1 cellular context compared by ENCODE assay signal in the genomic region with DNA sequence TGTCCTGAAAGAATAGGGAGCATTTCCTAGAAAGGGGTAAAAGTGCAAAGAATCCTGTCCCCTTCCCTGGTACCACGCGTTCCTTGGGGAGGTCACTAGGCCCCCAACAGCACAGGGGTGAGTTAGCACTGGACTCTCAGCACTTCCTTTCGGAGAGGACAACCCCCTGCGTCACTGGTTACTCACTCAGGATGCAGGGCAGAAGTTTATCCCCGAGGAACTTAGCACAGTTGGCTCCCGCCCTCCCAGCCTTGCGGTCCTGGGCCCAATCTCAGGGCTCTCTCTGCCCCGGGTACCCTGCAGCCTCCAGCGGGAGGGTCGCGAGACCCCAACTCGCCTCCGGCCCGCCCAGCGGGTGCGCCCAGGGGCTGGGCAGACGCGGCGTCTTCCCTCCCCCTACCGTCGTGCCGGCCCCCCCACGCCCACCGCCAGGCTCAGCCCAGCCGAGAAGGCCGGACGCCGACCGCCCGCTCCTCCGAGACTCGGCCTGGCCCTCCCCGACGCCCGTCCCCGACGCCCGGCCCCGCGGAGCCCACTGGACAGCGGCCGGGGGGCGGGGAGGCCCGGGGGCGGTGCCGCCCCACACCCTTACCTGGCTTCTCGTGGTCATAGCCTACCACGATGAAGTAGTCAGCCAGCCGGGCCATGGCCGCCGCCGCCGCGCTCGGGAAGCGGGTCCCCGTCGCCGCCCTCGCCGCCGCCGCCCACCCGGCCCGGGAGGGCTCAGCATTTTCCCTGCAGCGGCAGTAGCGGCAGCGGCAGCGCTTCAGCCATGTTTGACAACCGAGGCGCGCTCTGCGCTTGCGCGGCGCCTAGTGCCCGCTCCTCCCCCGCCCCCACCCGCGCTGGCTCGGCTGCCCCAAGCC.
TF ChIP-seq lines count a peak whose summit lies in the region.

A gene (minus strand): TSS at position 797 of the 866 bp plus-strand sequence. CDS start 150 bp downstream, at position 647.

TF ChIP-seq in K562, 482 proteins besides CTCF, POLR2A, EP300 and RAD21 (continued from another document and continues in another):
- TF ChIP-seq ZNF561 (CRISPR knock-in tag; conservative IDR thresholded peaks at IDR 0.05) (no peak), ELF1 (tag; IDR thresholded peaks at IDR 0.05) (no peak), BDP1 (IDR thresholded peaks at IDR 0.05; ENCODE audit: insufficient read depth, insufficient read length) (no peak), FOXJ3 (CRISPR knock-in tag; IDR thresholded peaks at IDR 0.05) (no peak), KLF16 (IDR thresholded peaks at IDR 0.05) (no peak), MYC (IDR thresholded peaks at IDR 0.05; ENCODE audit: low read depth, low read length) (no peak), MYC (CRISPR knock-in tag; IDR thresholded peaks at IDR 0.05; ENCODE audit: borderline replicate concordance, low read depth) (no peak), IRF2 (CRISPR knock-in tag; IDR thresholded peaks at IDR 0.05) (no peak), ZNF695 (CRISPR knock-in tag; IDR thresholded peaks at IDR 0.05) (no peak), ADNP (tag; IDR thresholded peaks at IDR 0.05) (no peak), JUNB (CRISPR knock-in tag; conservative IDR thresholded peaks at IDR 0.05) (no peak), KDM5B (IDR thresholded peaks at IDR 0.05; ENCODE audit: insufficient replicate concordance, low read depth, low read length) (peak; percentile 38), MTF1 (CRISPR knock-in tag; IDR thresholded peaks at IDR 0.05; ENCODE audit: borderline replicate concordance) (no peak), MTA2 (IDR thresholded peaks at IDR 0.05; ENCODE audit: low read depth) (no peak), MXI1 (IDR thresholded peaks at IDR 0.05; ENCODE audit: low read depth, low read length) (no peak), ILK (tag; IDR thresholded peaks at IDR 0.05; ENCODE audit: borderline replicate concordance, low read depth) (no peak), ZNF668 (CRISPR knock-in tag; IDR thresholded peaks at IDR 0.05) (no peak), GATAD2B (IDR thresholded peaks at IDR 0.05; ENCODE audit: borderline replicate concordance) (no peak; the same call in 1 of the 2 replicates), ZNF174 (CRISPR knock-in tag; IDR thresholded peaks at IDR 0.05) (no peak), BCOR (IDR thresholded peaks at IDR 0.05) (no peak), ZNF584 (CRISPR knock-in tag; IDR thresholded peaks at IDR 0.05; ENCODE audit: low read depth) (no peak), RFX1 (IDR thresholded peaks at IDR 0.05) (no peak), MEIS2 (IDR thresholded peaks at IDR 0.05; ENCODE audit: partially characterized antibody) (peak; percentile 70), FOSL1 (tag; conservative IDR thresholded peaks at IDR 0.05) (peak; percentile 50), POLR2B (IDR thresholded peaks at IDR 0.05; ENCODE audit: low read depth, partially characterized antibody) (no peak), NR1H2 (CRISPR knock-in tag; IDR thresholded peaks at IDR 0.05) (no peak), ZNF133 (CRISPR knock-in tag; IDR thresholded peaks at IDR 0.05) (no peak), ZNF212 (CRISPR knock-in tag; IDR thresholded peaks at IDR 0.05) (no peak), HDAC1 (IDR thresholded peaks at IDR 0.05) (no peak), NFE2 (IDR thresholded peaks at IDR 0.05; ENCODE audit: low read depth) (no peak), U2AF2 (optimal IDR thresholded peaks at IDR 0.05; ENCODE audit: low read depth, low read length) (no peak), FUS (optimal IDR thresholded peaks at IDR 0.05; ENCODE audit: low read depth, low read length) (no peak)
- TF ChIP-seq, protein P1, sequence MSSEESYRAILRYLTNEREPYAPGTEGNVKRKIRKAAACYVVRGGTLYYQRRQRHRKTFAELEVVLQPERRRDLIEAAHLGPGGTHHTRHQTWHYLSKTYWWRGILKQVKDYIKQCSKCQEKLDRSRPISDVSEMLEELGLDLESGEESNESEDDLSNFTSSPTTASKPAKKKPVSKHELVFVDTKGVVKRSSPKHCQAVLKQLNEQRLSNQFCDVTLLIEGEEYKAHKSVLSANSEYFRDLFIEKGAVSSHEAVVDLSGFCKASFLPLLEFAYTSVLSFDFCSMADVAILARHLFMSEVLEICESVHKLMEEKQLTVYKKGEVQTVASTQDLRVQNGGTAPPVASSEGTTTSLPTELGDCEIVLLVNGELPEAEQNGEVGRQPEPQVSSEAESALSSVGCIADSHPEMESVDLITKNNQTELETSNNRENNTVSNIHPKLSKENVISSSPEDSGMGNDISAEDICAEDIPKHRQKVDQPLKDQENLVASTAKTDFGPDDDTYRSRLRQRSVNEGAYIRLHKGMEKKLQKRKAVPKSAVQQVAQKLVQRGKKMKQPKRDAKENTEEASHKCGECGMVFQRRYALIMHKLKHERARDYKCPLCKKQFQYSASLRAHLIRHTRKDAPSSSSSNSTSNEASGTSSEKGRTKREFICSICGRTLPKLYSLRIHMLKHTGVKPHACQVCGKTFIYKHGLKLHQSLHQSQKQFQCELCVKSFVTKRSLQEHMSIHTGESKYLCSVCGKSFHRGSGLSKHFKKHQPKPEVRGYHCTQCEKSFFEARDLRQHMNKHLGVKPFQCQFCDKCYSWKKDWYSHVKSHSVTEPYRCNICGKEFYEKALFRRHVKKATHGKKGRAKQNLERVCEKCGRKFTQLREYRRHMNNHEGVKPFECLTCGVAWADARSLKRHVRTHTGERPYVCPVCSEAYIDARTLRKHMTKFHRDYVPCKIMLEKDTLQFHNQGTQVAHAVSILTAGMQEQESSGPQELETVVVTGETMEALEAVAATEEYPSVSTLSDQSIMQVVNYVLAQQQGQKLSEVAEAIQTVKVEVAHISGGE (CRISPR knock-in tag; IDR thresholded peaks at IDR 0.05): peak in 1 of 3 experiments; percentile 45; a peak in 2 of 6 replicates
- TF ChIP-seq, protein P2, sequence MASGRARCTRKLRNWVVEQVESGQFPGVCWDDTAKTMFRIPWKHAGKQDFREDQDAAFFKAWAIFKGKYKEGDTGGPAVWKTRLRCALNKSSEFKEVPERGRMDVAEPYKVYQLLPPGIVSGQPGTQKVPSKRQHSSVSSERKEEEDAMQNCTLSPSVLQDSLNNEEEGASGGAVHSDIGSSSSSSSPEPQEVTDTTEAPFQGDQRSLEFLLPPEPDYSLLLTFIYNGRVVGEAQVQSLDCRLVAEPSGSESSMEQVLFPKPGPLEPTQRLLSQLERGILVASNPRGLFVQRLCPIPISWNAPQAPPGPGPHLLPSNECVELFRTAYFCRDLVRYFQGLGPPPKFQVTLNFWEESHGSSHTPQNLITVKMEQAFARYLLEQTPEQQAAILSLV (tag; IDR thresholded peaks at IDR 0.05): no peak
- TF ChIP-seq, protein P3, sequence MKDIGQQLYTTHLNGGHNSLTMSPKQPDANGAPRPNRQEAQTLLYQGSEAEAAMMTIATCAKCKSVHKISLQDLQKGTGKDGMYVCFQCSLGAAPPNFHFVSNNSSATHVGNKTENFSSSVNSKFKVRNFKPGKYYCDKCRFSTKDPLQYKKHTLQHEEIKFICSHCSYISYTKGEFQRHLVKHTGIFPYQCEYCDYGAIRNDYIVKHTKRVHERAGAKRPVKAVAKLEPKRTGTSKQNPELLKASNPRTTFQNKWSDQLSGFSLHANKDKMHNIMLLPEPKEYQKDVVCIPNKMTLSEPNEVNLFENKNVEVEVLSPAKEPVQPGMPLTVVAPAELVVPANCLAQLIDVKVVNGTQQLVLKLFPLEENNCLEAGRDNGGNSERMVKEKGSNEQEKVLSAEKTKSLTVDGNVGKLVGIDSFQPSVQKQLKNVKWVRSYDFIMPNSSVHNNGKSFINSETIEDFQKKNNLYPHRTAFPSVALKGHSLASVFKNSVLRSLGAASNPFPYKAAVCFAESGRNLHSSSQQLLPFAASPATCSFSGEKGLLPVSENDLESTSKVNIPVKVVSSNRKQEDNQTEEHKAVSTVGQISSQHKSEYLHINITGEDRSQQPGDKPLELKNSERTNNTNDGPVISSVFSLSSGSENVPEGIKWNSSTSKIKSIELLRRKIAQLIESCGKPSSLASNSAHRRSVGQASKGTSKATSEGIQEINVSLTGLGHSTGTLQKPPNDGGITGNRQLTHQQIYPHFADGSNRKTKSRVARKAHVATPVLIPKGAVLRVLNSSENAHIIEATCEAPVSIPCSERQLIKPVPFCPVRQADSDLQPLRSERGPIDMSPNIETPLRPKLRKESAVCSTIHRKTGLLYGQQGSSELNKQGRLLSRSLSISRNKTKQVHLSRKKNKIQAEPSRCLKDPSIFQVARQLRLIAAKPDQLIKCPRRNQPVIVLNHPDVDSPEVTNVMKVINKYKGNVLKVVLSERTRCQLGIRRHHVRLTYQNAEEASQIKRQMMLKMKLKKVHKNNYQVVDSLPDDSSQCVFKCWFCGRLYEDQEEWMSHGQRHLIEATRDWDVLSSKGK (CRISPR knock-in tag; IDR thresholded peaks at IDR 0.05): no peak
- TF ChIP-seq, protein P4, sequence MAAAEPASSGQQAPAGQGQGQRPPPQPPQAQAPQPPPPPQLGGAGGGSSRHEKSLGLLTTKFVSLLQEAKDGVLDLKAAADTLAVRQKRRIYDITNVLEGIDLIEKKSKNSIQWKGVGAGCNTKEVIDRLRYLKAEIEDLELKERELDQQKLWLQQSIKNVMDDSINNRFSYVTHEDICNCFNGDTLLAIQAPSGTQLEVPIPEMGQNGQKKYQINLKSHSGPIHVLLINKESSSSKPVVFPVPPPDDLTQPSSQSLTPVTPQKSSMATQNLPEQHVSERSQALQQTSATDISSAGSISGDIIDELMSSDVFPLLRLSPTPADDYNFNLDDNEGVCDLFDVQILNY (CRISPR knock-in tag; IDR thresholded peaks at IDR 0.05): no peak
- TF ChIP-seq, protein P5, sequence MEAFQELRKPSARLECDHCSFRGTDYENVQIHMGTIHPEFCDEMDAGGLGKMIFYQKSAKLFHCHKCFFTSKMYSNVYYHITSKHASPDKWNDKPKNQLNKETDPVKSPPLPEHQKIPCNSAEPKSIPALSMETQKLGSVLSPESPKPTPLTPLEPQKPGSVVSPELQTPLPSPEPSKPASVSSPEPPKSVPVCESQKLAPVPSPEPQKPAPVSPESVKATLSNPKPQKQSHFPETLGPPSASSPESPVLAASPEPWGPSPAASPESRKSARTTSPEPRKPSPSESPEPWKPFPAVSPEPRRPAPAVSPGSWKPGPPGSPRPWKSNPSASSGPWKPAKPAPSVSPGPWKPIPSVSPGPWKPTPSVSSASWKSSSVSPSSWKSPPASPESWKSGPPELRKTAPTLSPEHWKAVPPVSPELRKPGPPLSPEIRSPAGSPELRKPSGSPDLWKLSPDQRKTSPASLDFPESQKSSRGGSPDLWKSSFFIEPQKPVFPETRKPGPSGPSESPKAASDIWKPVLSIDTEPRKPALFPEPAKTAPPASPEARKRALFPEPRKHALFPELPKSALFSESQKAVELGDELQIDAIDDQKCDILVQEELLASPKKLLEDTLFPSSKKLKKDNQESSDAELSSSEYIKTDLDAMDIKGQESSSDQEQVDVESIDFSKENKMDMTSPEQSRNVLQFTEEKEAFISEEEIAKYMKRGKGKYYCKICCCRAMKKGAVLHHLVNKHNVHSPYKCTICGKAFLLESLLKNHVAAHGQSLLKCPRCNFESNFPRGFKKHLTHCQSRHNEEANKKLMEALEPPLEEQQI (IDR thresholded peaks at IDR 0.05): no peak
- TF ChIP-seq, protein P6, sequence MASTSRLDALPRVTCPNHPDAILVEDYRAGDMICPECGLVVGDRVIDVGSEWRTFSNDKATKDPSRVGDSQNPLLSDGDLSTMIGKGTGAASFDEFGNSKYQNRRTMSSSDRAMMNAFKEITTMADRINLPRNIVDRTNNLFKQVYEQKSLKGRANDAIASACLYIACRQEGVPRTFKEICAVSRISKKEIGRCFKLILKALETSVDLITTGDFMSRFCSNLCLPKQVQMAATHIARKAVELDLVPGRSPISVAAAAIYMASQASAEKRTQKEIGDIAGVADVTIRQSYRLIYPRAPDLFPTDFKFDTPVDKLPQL (IDR thresholded peaks at IDR 0.05; ENCODE audit: extremely low read depth, insufficient read length): no peak
- TF ChIP-seq, protein P7, sequence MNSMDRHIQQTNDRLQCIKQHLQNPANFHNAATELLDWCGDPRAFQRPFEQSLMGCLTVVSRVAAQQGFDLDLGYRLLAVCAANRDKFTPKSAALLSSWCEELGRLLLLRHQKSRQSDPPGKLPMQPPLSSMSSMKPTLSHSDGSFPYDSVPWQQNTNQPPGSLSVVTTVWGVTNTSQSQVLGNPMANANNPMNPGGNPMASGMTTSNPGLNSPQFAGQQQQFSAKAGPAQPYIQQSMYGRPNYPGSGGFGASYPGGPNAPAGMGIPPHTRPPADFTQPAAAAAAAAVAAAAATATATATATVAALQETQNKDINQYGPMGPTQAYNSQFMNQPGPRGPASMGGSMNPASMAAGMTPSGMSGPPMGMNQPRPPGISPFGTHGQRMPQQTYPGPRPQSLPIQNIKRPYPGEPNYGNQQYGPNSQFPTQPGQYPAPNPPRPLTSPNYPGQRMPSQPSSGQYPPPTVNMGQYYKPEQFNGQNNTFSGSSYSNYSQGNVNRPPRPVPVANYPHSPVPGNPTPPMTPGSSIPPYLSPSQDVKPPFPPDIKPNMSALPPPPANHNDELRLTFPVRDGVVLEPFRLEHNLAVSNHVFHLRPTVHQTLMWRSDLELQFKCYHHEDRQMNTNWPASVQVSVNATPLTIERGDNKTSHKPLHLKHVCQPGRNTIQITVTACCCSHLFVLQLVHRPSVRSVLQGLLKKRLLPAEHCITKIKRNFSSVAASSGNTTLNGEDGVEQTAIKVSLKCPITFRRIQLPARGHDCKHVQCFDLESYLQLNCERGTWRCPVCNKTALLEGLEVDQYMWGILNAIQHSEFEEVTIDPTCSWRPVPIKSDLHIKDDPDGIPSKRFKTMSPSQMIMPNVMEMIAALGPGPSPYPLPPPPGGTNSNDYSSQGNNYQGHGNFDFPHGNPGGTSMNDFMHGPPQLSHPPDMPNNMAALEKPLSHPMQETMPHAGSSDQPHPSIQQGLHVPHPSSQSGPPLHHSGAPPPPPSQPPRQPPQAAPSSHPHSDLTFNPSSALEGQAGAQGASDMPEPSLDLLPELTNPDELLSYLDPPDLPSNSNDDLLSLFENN (IDR thresholded peaks at IDR 0.05; ENCODE audit: low read depth in 2 of 2, low read length in 2 of 2): no peak
- TF ChIP-seq, protein P8, sequence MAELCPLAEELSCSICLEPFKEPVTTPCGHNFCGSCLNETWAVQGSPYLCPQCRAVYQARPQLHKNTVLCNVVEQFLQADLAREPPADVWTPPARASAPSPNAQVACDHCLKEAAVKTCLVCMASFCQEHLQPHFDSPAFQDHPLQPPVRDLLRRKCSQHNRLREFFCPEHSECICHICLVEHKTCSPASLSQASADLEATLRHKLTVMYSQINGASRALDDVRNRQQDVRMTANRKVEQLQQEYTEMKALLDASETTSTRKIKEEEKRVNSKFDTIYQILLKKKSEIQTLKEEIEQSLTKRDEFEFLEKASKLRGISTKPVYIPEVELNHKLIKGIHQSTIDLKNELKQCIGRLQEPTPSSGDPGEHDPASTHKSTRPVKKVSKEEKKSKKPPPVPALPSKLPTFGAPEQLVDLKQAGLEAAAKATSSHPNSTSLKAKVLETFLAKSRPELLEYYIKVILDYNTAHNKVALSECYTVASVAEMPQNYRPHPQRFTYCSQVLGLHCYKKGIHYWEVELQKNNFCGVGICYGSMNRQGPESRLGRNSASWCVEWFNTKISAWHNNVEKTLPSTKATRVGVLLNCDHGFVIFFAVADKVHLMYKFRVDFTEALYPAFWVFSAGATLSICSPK (IDR thresholded peaks at IDR 0.05; ENCODE audit: borderline replicate concordance): no peak
- TF ChIP-seq, protein P9, sequence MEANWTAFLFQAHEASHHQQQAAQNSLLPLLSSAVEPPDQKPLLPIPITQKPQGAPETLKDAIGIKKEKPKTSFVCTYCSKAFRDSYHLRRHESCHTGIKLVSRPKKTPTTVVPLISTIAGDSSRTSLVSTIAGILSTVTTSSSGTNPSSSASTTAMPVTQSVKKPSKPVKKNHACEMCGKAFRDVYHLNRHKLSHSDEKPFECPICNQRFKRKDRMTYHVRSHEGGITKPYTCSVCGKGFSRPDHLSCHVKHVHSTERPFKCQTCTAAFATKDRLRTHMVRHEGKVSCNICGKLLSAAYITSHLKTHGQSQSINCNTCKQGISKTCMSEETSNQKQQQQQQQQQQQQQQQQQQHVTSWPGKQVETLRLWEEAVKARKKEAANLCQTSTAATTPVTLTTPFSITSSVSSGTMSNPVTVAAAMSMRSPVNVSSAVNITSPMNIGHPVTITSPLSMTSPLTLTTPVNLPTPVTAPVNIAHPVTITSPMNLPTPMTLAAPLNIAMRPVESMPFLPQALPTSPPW (CRISPR knock-in tag; IDR thresholded peaks at IDR 0.05): peak; percentile 87
